ENCODE assay signal across 2 cellular contexts in genomic region chr1:203305809-203306088, GRCh38.
TF ChIP-seq lines count a peak whose summit lies in the region.

No MANE protein-coding gene starts in this region.

TF ChIP-seq in K562, 482 proteins besides CTCF, POLR2A, EP300 and RAD21 (continued from another document and continues in another):
- peak; percentile 47 for TF ChIP-seq ZBTB40 (IDR thresholded peaks at IDR 0.05)
- TF ChIP-seq ZBTB40 (CRISPR knock-in tag; IDR thresholded peaks at IDR 0.05): no peak
- TF ChIP-seq SMAD4 (CRISPR knock-in tag; conservative IDR thresholded peaks at IDR 0.05): no peak
- TF ChIP-seq ESRRA (IDR thresholded peaks at IDR 0.05; ENCODE audit: borderline replicate concordance, low read depth): no peak
- TF ChIP-seq TRIM24 (IDR thresholded peaks at IDR 0.05): no peak
- TF ChIP-seq MAFF (IDR thresholded peaks at IDR 0.05; ENCODE audit: low read length): no peak
- TF ChIP-seq MCM2 (IDR thresholded peaks at IDR 0.05; ENCODE audit: low read depth): no peak
- TF ChIP-seq XRCC4 (IDR thresholded peaks at IDR 0.05; ENCODE audit: extremely low read depth, insufficient read depth, insufficient read length): no peak
- TF ChIP-seq THAP7 (CRISPR knock-in tag; IDR thresholded peaks at IDR 0.05): no peak
- peak; percentile 60; the same call in 1 of the 2 replicates for TF ChIP-seq SP1 (CRISPR knock-in tag; IDR thresholded peaks at IDR 0.05)
- TF ChIP-seq ZBTB5 (IDR thresholded peaks at IDR 0.05): no peak
- TF ChIP-seq ZNF133 (CRISPR knock-in tag; IDR thresholded peaks at IDR 0.05): no peak
- no peak for TF ChIP-seq ZBTB8A (IDR thresholded peaks at IDR 0.05; ENCODE audit: partially characterized antibody)
- TF ChIP-seq CBX5 (IDR thresholded peaks at IDR 0.05; ENCODE audit: borderline replicate concordance, low read depth): no peak
- no peak for TF ChIP-seq FOXK2 (conservative IDR thresholded peaks at IDR 0.05 in 1 of 2, IDR thresholded peaks at IDR 0.05 in 1 of 2; ENCODE audit: low read depth in 2 of 2)
- TF ChIP-seq ESRRB (CRISPR knock-in tag; IDR thresholded peaks at IDR 0.05; ENCODE audit: borderline replicate concordance): no peak
- TF ChIP-seq GATA2 (CRISPR knock-in tag; IDR thresholded peaks at IDR 0.05): no peak

TF ChIP-seq in HepG2, 621 proteins besides CTCF, POLR2A, EP300 and RAD21 (continued from another document and continues in another):
- TF ChIP-seq ZXDC (CRISPR knock-in tag; IDR thresholded peaks at IDR 0.05) (no peak), EHMT2 (IDR thresholded peaks at IDR 0.05; ENCODE audit: borderline replicate concordance, low read depth, low read length) (no peak), ZNF274 (CRISPR knock-in tag; IDR thresholded peaks at IDR 0.05) (no peak), GMEB1 (CRISPR knock-in tag; IDR thresholded peaks at IDR 0.05; ENCODE audit: borderline replicate concordance) (no peak), PAXIP1 (CRISPR knock-in tag; conservative IDR thresholded peaks at IDR 0.05) (no peak), SNAI1 (CRISPR knock-in tag; IDR thresholded peaks at IDR 0.05; ENCODE audit: borderline replicate concordance) (0 out of 2 replicates have a peak, but pooled peaks have one; percentile 15), ZNF512B (CRISPR knock-in tag; IDR thresholded peaks at IDR 0.05; ENCODE audit: borderline replicate concordance) (no peak), ZFY (CRISPR knock-in tag; IDR thresholded peaks at IDR 0.05) (peak; percentile 62), ZNF205 (CRISPR knock-in tag; IDR thresholded peaks at IDR 0.05) (no peak), XBP1 (CRISPR knock-in tag; IDR thresholded peaks at IDR 0.05) (no peak), LBX2 (CRISPR knock-in tag; IDR thresholded peaks at IDR 0.05; ENCODE audit: borderline replicate concordance) (no peak), ZNF878 (CRISPR knock-in tag; IDR thresholded peaks at IDR 0.05) (no peak), ZNF720 (CRISPR knock-in tag; IDR thresholded peaks at IDR 0.05) (no peak), MXD4 (CRISPR knock-in tag; IDR thresholded peaks at IDR 0.05) (0 out of 2 replicates have a peak, but pooled peaks have one; percentile 8), ZNF414 (CRISPR knock-in tag; IDR thresholded peaks at IDR 0.05) (0 out of 2 replicates have a peak, but pooled peaks have one; percentile 19), SNRNP70 (IDR thresholded peaks at IDR 0.05; ENCODE audit: low read depth, low read length) (no peak), DPF2 (CRISPR knock-in tag; IDR thresholded peaks at IDR 0.05; ENCODE audit: borderline replicate concordance, low read depth) (no peak), KLF13 (CRISPR knock-in tag; IDR thresholded peaks at IDR 0.05) (no peak), MLXIP (CRISPR knock-in tag; IDR thresholded peaks at IDR 0.05; ENCODE audit: borderline replicate concordance) (no peak), MTA3 (CRISPR knock-in tag; IDR thresholded peaks at IDR 0.05) (no peak), HNF1A (IDR thresholded peaks at IDR 0.05; ENCODE audit: low read depth) (no peak), HNF1A (CRISPR knock-in tag; IDR thresholded peaks at IDR 0.05; ENCODE audit: borderline replicate concordance) (no peak), ZFYVE20 (CRISPR knock-in tag; IDR thresholded peaks at IDR 0.05; ENCODE audit: borderline replicate concordance, low read depth) (no peak), POLR2AphosphoS2 (IDR thresholded peaks at IDR 0.05; ENCODE audit: low read depth, low read length) (no peak), ZNF431 (CRISPR knock-in tag; IDR thresholded peaks at IDR 0.05; ENCODE audit: borderline replicate concordance, low read depth) (no peak)
